1 cellular context compared by ENCODE assay signal in the genomic region with DNA sequence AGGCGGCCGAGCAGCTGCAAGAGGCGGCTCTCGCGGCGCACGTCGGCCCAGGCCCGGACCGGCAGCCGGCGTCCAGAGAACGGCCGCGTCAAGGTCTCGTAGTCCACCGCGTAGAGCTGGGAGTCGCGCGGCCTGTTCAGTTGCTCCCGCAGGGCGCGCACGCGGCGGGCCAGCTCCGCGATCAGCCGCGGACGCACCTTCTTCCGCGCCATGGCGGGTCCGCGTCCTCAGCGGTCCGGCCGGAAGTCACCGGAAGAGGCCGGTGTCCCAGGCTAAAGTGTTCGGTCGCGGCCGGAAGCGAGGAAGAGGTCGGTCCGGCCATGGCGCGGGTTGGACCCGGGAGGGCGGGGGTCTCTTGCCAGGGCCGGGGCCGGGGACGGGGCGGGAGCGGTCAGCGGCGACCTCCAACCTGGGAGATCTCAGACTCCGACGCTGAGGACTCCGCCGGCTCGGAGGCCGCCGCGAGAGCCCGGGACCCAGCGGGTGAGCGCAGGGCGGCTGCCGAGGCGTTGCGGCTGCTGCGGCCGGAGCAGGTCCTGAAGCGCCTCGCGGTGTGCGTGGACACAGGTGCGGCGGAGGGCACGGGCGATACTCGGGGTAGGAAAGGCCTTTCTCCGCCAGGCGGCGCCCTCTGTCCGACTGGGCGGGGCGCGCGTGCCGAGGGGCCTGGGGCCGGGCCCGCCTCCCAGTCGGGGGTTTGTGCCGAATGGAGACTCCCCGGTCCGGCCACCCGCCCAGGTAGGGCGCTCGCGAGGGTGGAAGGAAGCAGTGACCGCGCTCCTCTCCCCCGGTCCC.
TF ChIP-seq lines count a peak whose summit lies in the region.

A gene (minus strand): TSS at position 227 of the 795 bp plus-strand sequence. CDS start 15 bp downstream, at position 212.

TF ChIP-seq in HepG2, 621 proteins besides CTCF, POLR2A, EP300 and RAD21 (continued from another document and continues in another):
- TF ChIP-seq, protein P1, sequence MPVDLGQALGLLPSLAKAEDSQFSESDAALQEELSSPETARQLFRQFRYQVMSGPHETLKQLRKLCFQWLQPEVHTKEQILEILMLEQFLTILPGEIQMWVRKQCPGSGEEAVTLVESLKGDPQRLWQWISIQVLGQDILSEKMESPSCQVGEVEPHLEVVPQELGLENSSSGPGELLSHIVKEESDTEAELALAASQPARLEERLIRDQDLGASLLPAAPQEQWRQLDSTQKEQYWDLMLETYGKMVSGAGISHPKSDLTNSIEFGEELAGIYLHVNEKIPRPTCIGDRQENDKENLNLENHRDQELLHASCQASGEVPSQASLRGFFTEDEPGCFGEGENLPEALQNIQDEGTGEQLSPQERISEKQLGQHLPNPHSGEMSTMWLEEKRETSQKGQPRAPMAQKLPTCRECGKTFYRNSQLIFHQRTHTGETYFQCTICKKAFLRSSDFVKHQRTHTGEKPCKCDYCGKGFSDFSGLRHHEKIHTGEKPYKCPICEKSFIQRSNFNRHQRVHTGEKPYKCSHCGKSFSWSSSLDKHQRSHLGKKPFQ (CRISPR knock-in tag; IDR thresholded peaks at IDR 0.05; ENCODE audit: insufficient replicate concordance): peak; percentile 67
- TF ChIP-seq ELF3 (CRISPR knock-in tag; IDR thresholded peaks at IDR 0.05) (peak; percentile 51), KAT7 (CRISPR knock-in tag; IDR thresholded peaks at IDR 0.05; ENCODE audit: borderline replicate concordance) (peak; percentile 95; the same call in 1 of the 2 replicates), MXD4 (CRISPR knock-in tag; IDR thresholded peaks at IDR 0.05) (peak; percentile 73), ZNF253 (CRISPR knock-in tag; IDR thresholded peaks at IDR 0.05; ENCODE audit: borderline replicate concordance) (peak; percentile 85; the same call in 1 of the 2 replicates), TAF1 (CRISPR knock-in tag; IDR thresholded peaks at IDR 0.05) (peak; percentile 99), HNRNPL (IDR thresholded peaks at IDR 0.05; ENCODE audit: low read depth, low read length) (0 out of 2 replicates have a peak, but pooled peaks have one; percentile 10), SRSF4 (IDR thresholded peaks at IDR 0.05; ENCODE audit: low read depth, low read length, poor library complexity, severe bottlenecking) (no peak), ZNF552 (CRISPR knock-in tag; IDR thresholded peaks at IDR 0.05; ENCODE audit: borderline replicate concordance) (no peak; the same call in 1 of the 2 replicates), TOPORS (CRISPR knock-in tag; IDR thresholded peaks at IDR 0.05) (peak; percentile 86), ZNF460 (CRISPR knock-in tag; IDR thresholded peaks at IDR 0.05; ENCODE audit: borderline replicate concordance) (no peak), ZNF703 (CRISPR knock-in tag; IDR thresholded peaks at IDR 0.05; ENCODE audit: borderline replicate concordance) (no peak), CBX1 (IDR thresholded peaks at IDR 0.05; ENCODE audit: low read depth) (peak; percentile 51), ZBTB21 (CRISPR knock-in tag; IDR thresholded peaks at IDR 0.05) (peak; percentile 53; the same call in 1 of the 2 replicates), NFE2L2 (IDR thresholded peaks at IDR 0.05; ENCODE audit: low read length) (no peak), ZNF3 (CRISPR knock-in tag; IDR thresholded peaks at IDR 0.05) (no peak), SATB2 (CRISPR knock-in tag; IDR thresholded peaks at IDR 0.05) (peak; percentile 60; the same call in 1 of the 2 replicates), KDM4B (CRISPR knock-in tag; IDR thresholded peaks at IDR 0.05) (peak; percentile 79; the same call in 1 of the 2 replicates), SP2 (CRISPR knock-in tag; IDR thresholded peaks at IDR 0.05) (peak; percentile 75), ZNF773 (CRISPR knock-in tag; IDR thresholded peaks at IDR 0.05; ENCODE audit: borderline replicate concordance) (peak; percentile 88; the same call in 1 of the 2 replicates), ADNP (CRISPR knock-in tag; IDR thresholded peaks at IDR 0.05) (no peak), TOE1 (CRISPR knock-in tag; IDR thresholded peaks at IDR 0.05) (no peak), KLF11 (CRISPR knock-in tag; IDR thresholded peaks at IDR 0.05) (peak; percentile 28; the same call in 1 of the 2 replicates), TEAD3 (CRISPR knock-in tag; optimal IDR thresholded peaks at IDR 0.05; ENCODE audit: borderline replicate concordance) (peak; percentile 67), ZFP1 (CRISPR knock-in tag; IDR thresholded peaks at IDR 0.05) (0 out of 2 replicates have a peak, but pooled peaks have one; percentile 2), ZNF749 (CRISPR knock-in tag; IDR thresholded peaks at IDR 0.05; ENCODE audit: borderline replicate concordance) (peak; percentile 79; the same call in 1 of the 2 replicates)
- TF ChIP-seq, protein P2, sequence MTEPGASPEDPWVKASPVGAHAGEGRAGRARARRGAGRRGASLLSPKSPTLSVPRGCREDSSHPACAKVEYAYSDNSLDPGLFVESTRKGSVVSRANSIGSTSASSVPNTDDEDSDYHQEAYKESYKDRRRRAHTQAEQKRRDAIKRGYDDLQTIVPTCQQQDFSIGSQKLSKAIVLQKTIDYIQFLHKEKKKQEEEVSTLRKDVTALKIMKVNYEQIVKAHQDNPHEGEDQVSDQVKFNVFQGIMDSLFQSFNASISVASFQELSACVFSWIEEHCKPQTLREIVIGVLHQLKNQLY (CRISPR knock-in tag; IDR thresholded peaks at IDR 0.05): peak; percentile 40; the same call in 1 of the 2 replicates
- TF ChIP-seq, protein P3, sequence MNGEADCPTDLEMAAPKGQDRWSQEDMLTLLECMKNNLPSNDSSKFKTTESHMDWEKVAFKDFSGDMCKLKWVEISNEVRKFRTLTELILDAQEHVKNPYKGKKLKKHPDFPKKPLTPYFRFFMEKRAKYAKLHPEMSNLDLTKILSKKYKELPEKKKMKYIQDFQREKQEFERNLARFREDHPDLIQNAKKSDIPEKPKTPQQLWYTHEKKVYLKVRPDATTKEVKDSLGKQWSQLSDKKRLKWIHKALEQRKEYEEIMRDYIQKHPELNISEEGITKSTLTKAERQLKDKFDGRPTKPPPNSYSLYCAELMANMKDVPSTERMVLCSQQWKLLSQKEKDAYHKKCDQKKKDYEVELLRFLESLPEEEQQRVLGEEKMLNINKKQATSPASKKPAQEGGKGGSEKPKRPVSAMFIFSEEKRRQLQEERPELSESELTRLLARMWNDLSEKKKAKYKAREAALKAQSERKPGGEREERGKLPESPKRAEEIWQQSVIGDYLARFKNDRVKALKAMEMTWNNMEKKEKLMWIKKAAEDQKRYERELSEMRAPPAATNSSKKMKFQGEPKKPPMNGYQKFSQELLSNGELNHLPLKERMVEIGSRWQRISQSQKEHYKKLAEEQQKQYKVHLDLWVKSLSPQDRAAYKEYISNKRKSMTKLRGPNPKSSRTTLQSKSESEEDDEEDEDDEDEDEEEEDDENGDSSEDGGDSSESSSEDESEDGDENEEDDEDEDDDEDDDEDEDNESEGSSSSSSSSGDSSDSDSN (CRISPR knock-in tag; IDR thresholded peaks at IDR 0.05): peak; percentile 98
- TF ChIP-seq, protein P4, sequence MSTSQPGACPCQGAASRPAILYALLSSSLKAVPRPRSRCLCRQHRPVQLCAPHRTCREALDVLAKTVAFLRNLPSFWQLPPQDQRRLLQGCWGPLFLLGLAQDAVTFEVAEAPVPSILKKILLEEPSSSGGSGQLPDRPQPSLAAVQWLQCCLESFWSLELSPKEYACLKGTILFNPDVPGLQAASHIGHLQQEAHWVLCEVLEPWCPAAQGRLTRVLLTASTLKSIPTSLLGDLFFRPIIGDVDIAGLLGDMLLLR (CRISPR knock-in tag; IDR thresholded peaks at IDR 0.05): no peak
- TF ChIP-seq, protein P5, sequence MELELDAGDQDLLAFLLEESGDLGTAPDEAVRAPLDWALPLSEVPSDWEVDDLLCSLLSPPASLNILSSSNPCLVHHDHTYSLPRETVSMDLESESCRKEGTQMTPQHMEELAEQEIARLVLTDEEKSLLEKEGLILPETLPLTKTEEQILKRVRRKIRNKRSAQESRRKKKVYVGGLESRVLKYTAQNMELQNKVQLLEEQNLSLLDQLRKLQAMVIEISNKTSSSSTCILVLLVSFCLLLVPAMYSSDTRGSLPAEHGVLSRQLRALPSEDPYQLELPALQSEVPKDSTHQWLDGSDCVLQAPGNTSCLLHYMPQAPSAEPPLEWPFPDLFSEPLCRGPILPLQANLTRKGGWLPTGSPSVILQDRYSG (CRISPR knock-in tag; IDR thresholded peaks at IDR 0.05): peak; percentile 49; the same call in 1 of the 2 replicates
- TF ChIP-seq, protein P6, sequence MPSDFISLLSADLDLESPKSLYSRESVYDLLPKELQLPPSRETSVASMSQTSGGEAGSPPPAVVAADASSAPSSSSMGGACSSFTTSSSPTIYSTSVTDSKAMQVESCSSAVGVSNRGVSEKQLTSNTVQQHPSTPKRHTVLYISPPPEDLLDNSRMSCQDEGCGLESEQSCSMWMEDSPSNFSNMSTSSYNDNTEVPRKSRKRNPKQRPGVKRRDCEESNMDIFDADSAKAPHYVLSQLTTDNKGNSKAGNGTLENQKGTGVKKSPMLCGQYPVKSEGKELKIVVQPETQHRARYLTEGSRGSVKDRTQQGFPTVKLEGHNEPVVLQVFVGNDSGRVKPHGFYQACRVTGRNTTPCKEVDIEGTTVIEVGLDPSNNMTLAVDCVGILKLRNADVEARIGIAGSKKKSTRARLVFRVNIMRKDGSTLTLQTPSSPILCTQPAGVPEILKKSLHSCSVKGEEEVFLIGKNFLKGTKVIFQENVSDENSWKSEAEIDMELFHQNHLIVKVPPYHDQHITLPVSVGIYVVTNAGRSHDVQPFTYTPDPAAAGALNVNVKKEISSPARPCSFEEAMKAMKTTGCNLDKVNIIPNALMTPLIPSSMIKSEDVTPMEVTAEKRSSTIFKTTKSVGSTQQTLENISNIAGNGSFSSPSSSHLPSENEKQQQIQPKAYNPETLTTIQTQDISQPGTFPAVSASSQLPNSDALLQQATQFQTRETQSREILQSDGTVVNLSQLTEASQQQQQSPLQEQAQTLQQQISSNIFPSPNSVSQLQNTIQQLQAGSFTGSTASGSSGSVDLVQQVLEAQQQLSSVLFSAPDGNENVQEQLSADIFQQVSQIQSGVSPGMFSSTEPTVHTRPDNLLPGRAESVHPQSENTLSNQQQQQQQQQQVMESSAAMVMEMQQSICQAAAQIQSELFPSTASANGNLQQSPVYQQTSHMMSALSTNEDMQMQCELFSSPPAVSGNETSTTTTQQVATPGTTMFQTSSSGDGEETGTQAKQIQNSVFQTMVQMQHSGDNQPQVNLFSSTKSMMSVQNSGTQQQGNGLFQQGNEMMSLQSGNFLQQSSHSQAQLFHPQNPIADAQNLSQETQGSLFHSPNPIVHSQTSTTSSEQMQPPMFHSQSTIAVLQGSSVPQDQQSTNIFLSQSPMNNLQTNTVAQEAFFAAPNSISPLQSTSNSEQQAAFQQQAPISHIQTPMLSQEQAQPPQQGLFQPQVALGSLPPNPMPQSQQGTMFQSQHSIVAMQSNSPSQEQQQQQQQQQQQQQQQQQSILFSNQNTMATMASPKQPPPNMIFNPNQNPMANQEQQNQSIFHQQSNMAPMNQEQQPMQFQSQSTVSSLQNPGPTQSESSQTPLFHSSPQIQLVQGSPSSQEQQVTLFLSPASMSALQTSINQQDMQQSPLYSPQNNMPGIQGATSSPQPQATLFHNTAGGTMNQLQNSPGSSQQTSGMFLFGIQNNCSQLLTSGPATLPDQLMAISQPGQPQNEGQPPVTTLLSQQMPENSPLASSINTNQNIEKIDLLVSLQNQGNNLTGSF (CRISPR knock-in tag; IDR thresholded peaks at IDR 0.05): peak; percentile 93
- TF ChIP-seq, protein P7, sequence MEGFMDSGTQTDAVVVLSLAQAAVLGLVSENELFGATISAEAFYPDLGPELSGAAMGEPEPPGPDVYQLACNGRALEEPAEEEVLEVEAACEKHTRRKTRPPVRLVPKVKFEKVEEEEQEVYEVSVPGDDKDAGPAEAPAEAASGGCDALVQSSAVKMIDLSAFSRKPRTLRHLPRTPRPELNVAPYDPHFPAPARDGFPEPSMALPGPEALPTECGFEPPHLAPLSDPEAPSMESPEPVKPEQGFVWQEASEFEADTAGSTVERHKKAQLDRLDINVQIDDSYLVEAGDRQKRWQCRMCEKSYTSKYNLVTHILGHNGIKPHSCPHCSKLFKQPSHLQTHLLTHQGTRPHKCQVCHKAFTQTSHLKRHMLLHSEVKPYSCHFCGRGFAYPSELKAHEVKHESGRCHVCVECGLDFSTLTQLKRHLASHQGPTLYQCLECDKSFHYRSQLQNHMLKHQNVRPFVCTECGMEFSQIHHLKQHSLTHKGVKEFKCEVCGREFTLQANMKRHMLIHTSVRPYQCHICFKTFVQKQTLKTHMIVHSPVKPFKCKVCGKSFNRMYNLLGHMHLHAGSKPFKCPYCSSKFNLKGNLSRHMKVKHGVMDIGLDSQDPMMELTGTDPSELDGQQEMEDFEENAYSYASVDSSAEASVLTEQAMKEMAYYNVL (CRISPR knock-in tag; IDR thresholded peaks at IDR 0.05; ENCODE audit: borderline replicate concordance): peak; percentile 82; the same call in 1 of the 2 replicates
- TF ChIP-seq, protein P8, sequence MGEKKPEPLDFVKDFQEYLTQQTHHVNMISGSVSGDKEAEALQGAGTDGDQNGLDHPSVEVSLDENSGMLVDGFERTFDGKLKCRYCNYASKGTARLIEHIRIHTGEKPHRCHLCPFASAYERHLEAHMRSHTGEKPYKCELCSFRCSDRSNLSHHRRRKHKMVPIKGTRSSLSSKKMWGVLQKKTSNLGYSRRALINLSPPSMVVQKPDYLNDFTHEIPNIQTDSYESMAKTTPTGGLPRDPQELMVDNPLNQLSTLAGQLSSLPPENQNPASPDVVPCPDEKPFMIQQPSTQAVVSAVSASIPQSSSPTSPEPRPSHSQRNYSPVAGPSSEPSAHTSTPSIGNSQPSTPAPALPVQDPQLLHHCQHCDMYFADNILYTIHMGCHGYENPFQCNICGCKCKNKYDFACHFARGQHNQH (CRISPR knock-in tag; IDR thresholded peaks at IDR 0.05): peak; percentile 94; the same call in 1 of the 2 replicates
- TF ChIP-seq, protein P9, sequence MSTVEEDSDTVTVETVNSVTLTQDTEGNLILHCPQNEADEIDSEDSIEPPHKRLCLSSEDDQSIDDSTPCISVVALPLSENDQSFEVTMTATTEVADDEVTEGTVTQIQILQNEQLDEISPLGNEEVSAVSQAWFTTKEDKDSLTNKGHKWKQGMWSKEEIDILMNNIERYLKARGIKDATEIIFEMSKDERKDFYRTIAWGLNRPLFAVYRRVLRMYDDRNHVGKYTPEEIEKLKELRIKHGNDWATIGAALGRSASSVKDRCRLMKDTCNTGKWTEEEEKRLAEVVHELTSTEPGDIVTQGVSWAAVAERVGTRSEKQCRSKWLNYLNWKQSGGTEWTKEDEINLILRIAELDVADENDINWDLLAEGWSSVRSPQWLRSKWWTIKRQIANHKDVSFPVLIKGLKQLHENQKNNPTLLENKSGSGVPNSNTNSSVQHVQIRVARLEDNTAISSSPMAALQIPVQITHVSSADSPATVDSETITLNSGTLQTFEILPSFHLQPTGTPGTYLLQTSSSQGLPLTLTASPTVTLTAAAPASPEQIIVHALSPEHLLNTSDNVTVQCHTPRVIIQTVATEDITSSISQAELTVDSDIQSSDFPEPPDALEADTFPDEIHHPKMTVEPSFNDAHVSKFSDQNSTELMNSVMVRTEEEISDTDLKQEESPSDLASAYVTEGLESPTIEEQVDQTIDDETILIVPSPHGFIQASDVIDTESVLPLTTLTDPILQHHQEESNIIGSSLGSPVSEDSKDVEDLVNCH (CRISPR knock-in tag; IDR thresholded peaks at IDR 0.05): 0 out of 2 replicates have a peak, but pooled peaks have one; percentile 74
- TF ChIP-seq, protein P10, sequence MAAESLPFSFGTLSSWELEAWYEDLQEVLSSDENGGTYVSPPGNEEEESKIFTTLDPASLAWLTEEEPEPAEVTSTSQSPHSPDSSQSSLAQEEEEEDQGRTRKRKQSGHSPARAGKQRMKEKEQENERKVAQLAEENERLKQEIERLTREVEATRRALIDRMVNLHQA (CRISPR knock-in tag; IDR thresholded peaks at IDR 0.05): no peak
